In the genomic region with DNA sequence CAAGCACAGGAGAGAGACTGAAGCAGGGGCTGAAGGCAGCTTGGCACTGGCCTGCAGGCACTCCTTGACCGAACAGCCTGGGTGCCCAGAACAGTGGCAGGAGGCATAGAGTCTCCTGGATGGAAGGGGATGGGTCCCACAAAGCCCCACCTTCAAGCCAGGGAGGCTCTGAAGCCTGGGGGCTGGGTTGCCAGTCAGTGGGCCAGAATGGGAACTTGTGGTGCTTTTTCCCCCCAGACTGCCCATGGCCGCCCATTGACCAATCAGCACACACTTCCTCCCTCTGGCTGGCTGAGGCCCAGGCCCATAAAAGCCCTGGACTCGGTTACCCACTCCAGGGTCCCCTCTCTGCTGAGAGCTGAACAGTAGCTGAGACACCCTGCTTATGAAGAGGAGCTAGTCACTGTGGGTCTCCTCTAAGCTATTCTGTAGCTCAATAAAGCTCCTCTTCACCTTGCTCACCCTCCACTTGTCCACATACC, we compare ENCODE assay signal across 14 cellular contexts.
"Had no signal": no experiment of that assay in that cellular context is flagged by ENCODE, and none has a peak within 500 bp of the region (broad histone marks: within the 10 kb centered on the region; RNA-seq: fewer than 3 reads in every experiment).

No MANE protein-coding gene starts in this region.

- ATAC-seq: activated naive CD8-positive, alpha-beta T cell treated with anti-CD3 and anti-CD28 coated beads, Interleukin-2, amount 50 U/mL, for 24 hours; gastroesophageal sphincter had no signal

- H3K36me3 Mint-ChIP-seq: natural killer cell treated with Interleukin-12 subunit alpha and Interleukin-12 subunit beta and Interleukin-15 and Interleukin-18, amount 100 ng/mL, for 72 hours had no signal

- H3K9me3 Mint-ChIP-seq: activated naive CD4-positive, alpha-beta T cell treated with anti-CD3 and anti-CD28 coated beads for 36 hours; activated naive CD8-positive, alpha-beta T cell treated with anti-CD3 and anti-CD28 coated beads, Interleukin-2, amount 50 U/mL, for 24 hours; activated T-helper 2 cell treated with anti-CD3 and anti-CD28 coated beads, Interferon-gamma antibody, Interleukin-2, Interleukin-4, amounts not matched to agents 10 μg/mL and 5 μg/mL and 100 μg/mL, durations not matched to agents 14 hours and 24 hours and 36 hours; natural killer cell treated with Interleukin-12 subunit alpha and Interleukin-12 subunit beta and Interleukin-15 and Interleukin-18, amount 100 ng/mL, for 72 hours; stimulated activated naive CD8-positive, alpha-beta T cell treated with anti-CD3 and anti-CD28 coated beads, Interleukin-15, amount 100 ng/mL, for 72 hours had no signal

- DNase-seq: activated CD4-positive, CD25-positive, alpha-beta regulatory T cell treated with anti-CD3 and anti-CD28 coated beads, Interleukin-2, amount 50 U/mL, for 72 hours; activated naive CD8-positive, alpha-beta T cell treated with anti-CD3 and anti-CD28 coated beads, Interleukin-2, amount 50 U/mL, for 24 hours; activated T-cell treated with anti-CD3 and anti-CD28 coated beads for 4 hours; heart right ventricle; occipital lobe; stimulated activated naive CD8-positive, alpha-beta T cell treated with anti-CD3 and anti-CD28 coated beads, Interleukin-15, amount 100 ng/mL, for 72 hours; upper lobe of right lung had no signal

- H3K4me3 Mint-ChIP-seq: activated naive CD4-positive, alpha-beta T cell treated with anti-CD3 and anti-CD28 coated beads for 36 hours; activated naive CD8-positive, alpha-beta T cell treated with anti-CD3 and anti-CD28 coated beads, Interleukin-2, amount 50 U/mL, for 24 hours; natural killer cell treated with Interleukin-12 subunit alpha and Interleukin-12 subunit beta and Interleukin-15 and Interleukin-18, amount 100 ng/mL, for 72 hours; stimulated activated naive CD8-positive, alpha-beta T cell treated with anti-CD3 and anti-CD28 coated beads, Interleukin-15, amount 100 ng/mL, for 72 hours had no signal

- H3K36me3 ChIP-seq: gastroesophageal sphincter, thoracic aorta, upper lobe of right lung had no signal

- H3K9me3 ChIP-seq: gastroesophageal sphincter, heart right ventricle, thoracic aorta, upper lobe of right lung had no signal

- FAIRE-seq: endometrium had no signal

- H3K4me1 ChIP-seq: upper lobe of right lung had no signal

- H3K4me3 ChIP-seq: gastroesophageal sphincter, heart right ventricle, smooth muscle cell, thoracic aorta, upper lobe of right lung had no signal

- H3K4me1 Mint-ChIP-seq: activated naive CD8-positive, alpha-beta T cell treated with anti-CD3 and anti-CD28 coated beads, Interleukin-2, amount 50 U/mL, for 24 hours; stimulated activated naive CD8-positive, alpha-beta T cell treated with anti-CD3 and anti-CD28 coated beads, Interleukin-15, amount 100 ng/mL, for 72 hours had no signal

- H3K4me2 ChIP-seq: smooth muscle cell had no signal

- H3K27ac Mint-ChIP-seq: activated naive CD4-positive, alpha-beta T cell treated with anti-CD3 and anti-CD28 coated beads for 36 hours; activated naive CD8-positive, alpha-beta T cell treated with anti-CD3 and anti-CD28 coated beads, Interleukin-2, amount 50 U/mL, for 24 hours; activated T-helper 2 cell treated with anti-CD3 and anti-CD28 coated beads, Interferon-gamma antibody, Interleukin-2, Interleukin-4, amounts not matched to agents 10 μg/mL and 5 μg/mL and 100 μg/mL, durations not matched to agents 14 hours and 24 hours and 36 hours; natural killer cell treated with Interleukin-12 subunit alpha and Interleukin-12 subunit beta and Interleukin-15 and Interleukin-18, amount 100 ng/mL, for 72 hours; stimulated activated naive CD8-positive, alpha-beta T cell treated with anti-CD3 and anti-CD28 coated beads, Interleukin-15, amount 100 ng/mL, for 72 hours had no signal

- H3K27me3 ChIP-seq: gastroesophageal sphincter, heart right ventricle, upper lobe of right lung had no signal

- H3K27ac ChIP-seq: gastroesophageal sphincter, heart right ventricle, upper lobe of right lung had no signal
